ENCODE assay signal across 8 cellular contexts in genomic region chrX:40733691-40734090, GRCh38. TPM values are rescaled to one million over a fixed set of nuclear protein-coding genes. Genes with fewer than 3 reads are reported as not detected.
DNase-seq lines count a peak whose midpoint lies in the region; ATAC-seq and TF ChIP-seq lines count a peak whose summit lies in the region.

No MANE protein-coding gene starts in this region.

- DNase-seq in NB4 (ENCODE audit: low read depth) (no peak), neural progenitor cell (ENCODE audit: low spot score) (no peak), GDM1 (lab: John Stamatoyannopoulos, UW) (no peak)
- DNase-seq in activated CD8-positive, alpha-beta memory T cell treated with anti-CD3 and anti-CD28 coated beads for 24 hours = no peak
- no peak for DNase-seq in stimulated activated naive CD4-positive, alpha-beta T cell (lab: John Stamatoyannopoulos, UW)

- H3K36me3 ChIP-seq in DOHH2 (ENCODE audit: control insufficient read depth, low read length) (peaks cover 6% of the 10 kb centered on the region; the same call in 1 of the 2 replicates), ectodermal cell (ENCODE audit: control insufficient read depth, insufficient read depth, low read length) (no peaks in the 10 kb centered on the region), neural progenitor cell (no peaks in the 10 kb centered on the region)

- ATAC-seq in GM19463 (IDR thresholded peaks at IDR 0.05; ENCODE audit: unreplicated experiment) = no peak

- H4K20me1 ChIP-seq in DOHH2 (ENCODE audit: control insufficient read depth, insufficient read depth, low read depth, low read length) (no peaks in the 10 kb centered on the region), neural progenitor cell (ENCODE audit: low read depth) (peaks cover 43% of the 10 kb centered on the region)

- WGBS in ectodermal cell, 2 experiments = 67% methylated on average over 2 of the region's 2 CpGs

- H3K9me2 ChIP-seq in DOHH2 (replicated peaks; ENCODE audit: control insufficient read depth, low read length) = no peaks in the 10 kb centered on the region

- H3K27me3 Mint-ChIP-seq in neural progenitor cell (ENCODE audit: insufficient read depth, low read depth) = peaks cover 2% of the 10 kb centered on the region

- H3F3A ChIP-seq in DOHH2 (ENCODE audit: control insufficient read depth, insufficient read depth) (no peaks in the 10 kb centered on the region), neural progenitor cell (ENCODE audit: low read depth) (peaks cover 12% of the 10 kb centered on the region)

- peaks cover 64% of the 10 kb centered on the region for H3K79me2 ChIP-seq in DOHH2 (ENCODE audit: control insufficient read depth, low read length)
- peaks cover 63% of the 10 kb centered on the region for H3K79me2 ChIP-seq in neural progenitor cell (ENCODE audit: low read depth)

- H3K4me1 ChIP-seq in DOHH2 (ENCODE audit: control insufficient read depth, low read length) = peaks cover 25% of the 10 kb centered on the region
- no peaks in the 10 kb centered on the region for H3K4me1 ChIP-seq in ectodermal cell (ENCODE audit: control insufficient read depth, insufficient read depth, low read length)
- H3K4me1 ChIP-seq in neural progenitor cell = peaks cover 18% of the 10 kb centered on the region

- H3K27me3 ChIP-seq in DOHH2 (ENCODE audit: control insufficient read depth, low read length) (no peaks in the 10 kb centered on the region), ectodermal cell (ENCODE audit: control insufficient read depth, insufficient read depth, low read length, poor library complexity, severe bottlenecking) (no peaks in the 10 kb centered on the region), neural progenitor cell (no peaks in the 10 kb centered on the region)

- TF ChIP-seq CTCF in DOHH2 (IDR thresholded peaks at IDR 0.05; ENCODE audit: low read depth, low read length, poor library complexity, severe bottlenecking) = no peak
- no peak for TF ChIP-seq CTCF in NB4 (IDR thresholded peaks at IDR 0.05; ENCODE audit: low read depth, low read length)
- no peak for TF ChIP-seq CTCF in neural progenitor cell (IDR thresholded peaks at IDR 0.05)

- no peak overlapping the region for H2AFZ ChIP-seq in neural progenitor cell (replicated peaks)

- H3K9me3 ChIP-seq in DOHH2 (ENCODE audit: control insufficient read depth, insufficient read depth, low read length) = no peaks in the 10 kb centered on the region
- H3K9me3 ChIP-seq in ectodermal cell (ENCODE audit: control insufficient read depth, low read length) = no peaks in the 10 kb centered on the region
- no peaks in the 10 kb centered on the region for H3K9me3 ChIP-seq in neural progenitor cell (ENCODE audit: low read depth)

- peaks cover 25% of the 10 kb centered on the region for H3K4me1 Mint-ChIP-seq in neural progenitor cell

- peak overlapping the region; percentile 79 for H3K4me3 ChIP-seq in DOHH2 (ENCODE audit: low read length)
- peak overlapping the region; percentile 92 for H3K4me3 ChIP-seq in NB4 (ENCODE audit: low read depth, low read length)
- peak overlapping the region; percentile 65 for H3K4me3 ChIP-seq in ectodermal cell (ENCODE audit: insufficient read depth, low read depth, low read length)
- H3K4me3 ChIP-seq in neural progenitor cell = peak overlapping the region; percentile 67

- H3K9ac ChIP-seq in neural progenitor cell = no peak overlapping the region

- peaks cover 3% of the 10 kb centered on the region for H3K36me3 Mint-ChIP-seq in neural progenitor cell

- H3K4me3 Mint-ChIP-seq in neural progenitor cell = peak overlapping the region; percentile 93

- peaks cover 4% of the 10 kb centered on the region for H3K9me3 Mint-ChIP-seq in neural progenitor cell

- TF ChIP-seq POLR2A in NB4 (IDR thresholded peaks at IDR 0.05; ENCODE audit: extremely low read depth, insufficient read length) = no peak

- H3K27ac ChIP-seq in DOHH2 (ENCODE audit: low read depth, low read length) (no peak overlapping the region), ectodermal cell (ENCODE audit: insufficient read depth, low read depth, low read length, poor library complexity, severe bottlenecking) (no peak overlapping the region), neural progenitor cell (no peak overlapping the region)

- H3K4me2 ChIP-seq in DOHH2 (ENCODE audit: low read length) (peak overlapping the region; percentile 79), neural progenitor cell (peak overlapping the region; percentile 76)

- no peak overlapping the region for H3K27ac Mint-ChIP-seq in neural progenitor cell

RNA-seq across cellular contexts. Expression of gene MED14, which starts 1.7 kb away (rescaled TPM):
- polyA plus RNA-seq in ectodermal cell (2013, experiment 1 of 4) = 45.4 TPM
- polyA plus RNA-seq in ectodermal cell (2013, experiment 2 of 4) = 50.4 TPM
- polyA plus RNA-seq in ectodermal cell (2013, experiment 3 of 4) = 25.6 TPM
- 33.9 TPM for polyA plus RNA-seq in ectodermal cell (2013, experiment 4 of 4)
- 43.0 and 56.4 TPM in 2 replicates for total RNA-seq in neural progenitor cell (ENCODE audit: low replicate concordance)
